In genomic region chr18:9857479-9857998, GRCh38 we compare ENCODE assay signal across 12 cellular contexts. TPM values are rescaled to one million over a fixed set of nuclear protein-coding genes. Genes with fewer than 3 reads are reported as not detected.
"Had no signal": no experiment of that assay in that cellular context is flagged by ENCODE, and none has a peak within 500 bp of the region (broad histone marks: within the 10 kb centered on the region; RNA-seq: fewer than 3 reads in every experiment).

No MANE protein-coding gene starts in this region.

RNA-seq across cellular contexts. Expression of gene TXNDC2, which starts 28.2 kb away (rescaled TPM):
- total RNA-seq: activated naive CD4-positive, alpha-beta T cell treated with anti-CD3 and anti-CD28 coated beads for 36 hours; activated naive CD4-positive, alpha-beta T cell treated with anti-CD3 and anti-CD28 coated beads, Interleukin-2, amount 50 U/mL, for 72 hours; activated naive CD8-positive, alpha-beta T cell treated with anti-CD3 and anti-CD28 coated beads for 36 hours; activated naive CD8-positive, alpha-beta T cell treated with anti-CD3 and anti-CD28 coated beads, Interleukin-2, amount 10 ng/mL, durations not matched to agents 7 days and 5 days; activated T-cell treated with anti-CD3 and anti-CD28 coated beads, Interleukin-2, amount 50 U/mL, for 4 hours; activated T-cell treated with anti-CD3 and anti-CD28 coated beads, Interleukin-2, amount 50 U/mL, for 72 hours; activated T-helper 17 cell treated with anti-CD3 and anti-CD28 coated beads, Interleukin-2, amount 50 U/mL, for 72 hours; ascending aorta; body of pancreas; cardiac muscle cell; cardiac septum had no signal
- polyA plus RNA-seq: aorta, cardiac muscle cell had no signal
